Comparison of ENCODE assay signal across 14 cellular contexts in genomic region chr19:12656899-12657571, GRCh38. TPM values are rescaled to one million over a fixed set of nuclear protein-coding genes. Genes with fewer than 3 reads are reported as not detected.
A peak's percentile ranks its signal among the peaks of the same experiment; 100 is the strongest.
DNase-seq lines count a peak whose midpoint lies in the region; ATAC-seq and TF ChIP-seq lines count a peak whose summit lies in the region.
"Had no signal": no experiment of that assay in that cellular context is flagged by ENCODE, and none has a peak within 500 bp of the region (broad histone marks: within the 10 kb centered on the region; RNA-seq: fewer than 3 reads in every experiment).

No MANE protein-coding gene starts in this region.

- POLR2A ChIA-PET in HEK293T (lab: Yijun Ruan, JAX), result no interaction called here

- ATAC-seq in psoas muscle, result peak in 3 of 4 donors; percentile 23 to 33 (median 26)

- in situ Hi-C loops in brain microvascular endothelial cell (cut with HindIII; ENCODE audit: low pct_ligation_motif_present, low sequenced_read_pairs), result no loop called here

- TF ChIP-seq CTCF in brain microvascular endothelial cell (IDR thresholded peaks at IDR 0.05; ENCODE audit: low read depth, low read length, missing control alignments), result peak; percentile 24
- no peak for TF ChIP-seq CTCF in psoas muscle (IDR thresholded peaks at IDR 0.05)

- DNase-seq in activated CD4-positive, alpha-beta T cell treated with anti-CD3 and anti-CD28 coated beads, Interleukin-2, amount 50 U/mL, for 48 hours, result peak; percentile 42 to 46
- DNase-seq in activated CD4-positive, alpha-beta T cell treated with anti-CD3 and anti-CD28 coated beads, Interleukin-2, amount 50 U/mL, for 4 hours, result no peak
- peak; percentile 47 for DNase-seq in HEK293T (ENCODE audit: extremely low spot score)
- DNase-seq in brain microvascular endothelial cell, result no peak
- DNase-seq in psoas muscle, result no peak
- DNase-seq in medulla oblongata (ENCODE audit: extremely low spot score), result no peak
- DNase-seq in SK-N-DZ (ENCODE audit: low spot score), result no peak
- DNase-seq in central memory CD4-positive, alpha-beta T cell, result no peak
- DNase-seq: activated CD4-positive, alpha-beta T cell treated with anti-CD3 and anti-CD28 coated beads, Interleukin-2, amount 50 U/mL, for 1 hour; activated naive CD4-positive, alpha-beta T cell treated with anti-CD3 and anti-CD28 coated beads for 36 hours; heart left ventricle had no signal

- H3K27me3 ChIP-seq in brain microvascular endothelial cell (replicated peaks) (no peaks in the 10 kb centered on the region), psoas muscle (ENCODE audit: insufficient read depth in 3 of 3, low read length in 2 of 3) (no peaks in the 10 kb centered on the region)
- H3K27me3 ChIP-seq: heart left ventricle had no signal

- no peak overlapping the region for H3K27ac ChIP-seq in brain microvascular endothelial cell
- H3K27ac ChIP-seq in psoas muscle, result no peak overlapping the region
- H3K27ac ChIP-seq: heart left ventricle, thoracic aorta had no signal

- no peaks in the 10 kb centered on the region for H3K4me1 ChIP-seq in psoas muscle
- H3K4me1 ChIP-seq: heart left ventricle had no signal

- H3K4me3 ChIP-seq in brain microvascular endothelial cell (ENCODE audit: low read depth, low read length) (no peak overlapping the region), psoas muscle (no peak overlapping the region)
- H3K4me3 ChIP-seq: heart left ventricle, thoracic aorta had no signal

- CTCF ChIA-PET in HEK293T (lab: Yijun Ruan, JAX), result no interaction called here

- 64 to 75% (median 72%) methylated on average over 45 to 50 of the region's 50 CpGs for WGBS in psoas muscle, 3 donors

- intact Hi-C loops in psoas muscle (cut with DNase I), result no loop called here

- H3K36me3 ChIP-seq in brain microvascular endothelial cell (replicated peaks) (peaks cover 25% of the 10 kb centered on the region), psoas muscle (ENCODE audit: insufficient read depth in 1 of 2, low read depth in 1 of 2) (peaks cover 5 to 85% of the 10 kb centered on the region in 2 donors)

- no peaks in the 10 kb centered on the region for H3K9me3 ChIP-seq in psoas muscle
- H3K9me3 ChIP-seq: heart left ventricle, thoracic aorta had no signal

TF ChIP-seq in HEK293T, 16 proteins besides CTCF, POLR2A, EP300 and RAD21:
- TF ChIP-seq FOXM1 (IDR thresholded peaks at IDR 0.05; ENCODE audit: borderline replicate concordance) (no peak), BHLHE40 (IDR thresholded peaks at IDR 0.05; ENCODE audit: borderline replicate concordance) (no peak), FOXA1 (IDR thresholded peaks at IDR 0.05) (no peak), ELF4 (IDR thresholded peaks at IDR 0.05) (no peak), L3MBTL2 (conservative IDR thresholded peaks at IDR 0.05) (no peak), ARNT (IDR thresholded peaks at IDR 0.05) (no peak), SP1 (IDR thresholded peaks at IDR 0.05) (no peak), ZNF384 (IDR thresholded peaks at IDR 0.05) (no peak), CTBP1 (IDR thresholded peaks at IDR 0.05; ENCODE audit: borderline replicate concordance) (no peak), SUZ12 (IDR thresholded peaks at IDR 0.05) (no peak), HDGF (IDR thresholded peaks at IDR 0.05; ENCODE audit: borderline replicate concordance) (no peak), LEF1 (IDR thresholded peaks at IDR 0.05; ENCODE audit: borderline replicate concordance) (no peak), PKNOX1 (IDR thresholded peaks at IDR 0.05) (no peak), NFRKB (IDR thresholded peaks at IDR 0.05) (no peak), TARDBP (IDR thresholded peaks at IDR 0.05) (no peak), FOXK2 (IDR thresholded peaks at IDR 0.05) (no peak)
TF ChIP-seq in HEK293T: peak in this region for 0.

RNA-seq across cellular contexts. Expression of gene MAN2B1, which starts 9.5 kb away (rescaled TPM):
- 10 to 100 TPM; 14.6 to 20.5 (median 16.2) TPM for total RNA-seq in psoas muscle
- 10 to 100 TPM in 2 of 3 donors, 1 to 10 TPM in 1; 9.6 to 17.8 (median 14.1) TPM for polyA plus RNA-seq in psoas muscle
- polyA plus RNA-seq in SK-N-DZ (2014; cell fraction: cytosol; rRNA removed), result 39.2 and 43.2 TPM in 2 replicates
- 30.1 and 57.5 TPM in 2 replicates for polyA plus RNA-seq in SK-N-DZ (2014; cell fraction: nucleus; rRNA removed)

RNA-seq across cellular contexts. Expression of gene WDR83, which starts 9.6 kb away (rescaled TPM):
- total RNA-seq in psoas muscle, result 1 to 10 TPM; 1.8 to 5.8 (median 3.7) TPM
- polyA plus RNA-seq in psoas muscle, result 1 to 10 TPM; 3.8 to 9.1 (median 5.8) TPM
- polyA plus RNA-seq in SK-N-DZ (2014; cell fraction: cytosol; rRNA removed), result 18.4 and 20.2 TPM in 2 replicates
- 17.9 and 23.9 TPM in 2 replicates for polyA plus RNA-seq in SK-N-DZ (2014; cell fraction: nucleus; rRNA removed)

RNA-seq across cellular contexts. Expression of gene DHPS, which starts 24.6 kb away (rescaled TPM):
- total RNA-seq in psoas muscle, result 10 to 100 TPM; 75.6 to 86.7 (median 82.9) TPM
- 10 to 100 TPM; 70.0 to 84.2 (median 83.8) TPM for polyA plus RNA-seq in psoas muscle
- 166 and 216 TPM in 2 replicates for polyA plus RNA-seq in SK-N-DZ (2014; cell fraction: cytosol; rRNA removed)
- 315 and 344 TPM in 2 replicates for polyA plus RNA-seq in SK-N-DZ (2014; cell fraction: nucleus; rRNA removed)

RNA-seq across cellular contexts. Expression of gene GNG14, which starts 30.8 kb away (rescaled TPM):
- total RNA-seq in psoas muscle, result not detected
- polyA plus RNA-seq in psoas muscle, result not detected
- not detected in 2 replicates for polyA plus RNA-seq in SK-N-DZ (2014; cell fraction: cytosol; rRNA removed)
- polyA plus RNA-seq in SK-N-DZ (2014; cell fraction: nucleus; rRNA removed), result not detected in 2 replicates
- total RNA-seq: activated naive CD4-positive, alpha-beta T cell treated with anti-CD3 and anti-CD28 coated beads for 36 hours; heart left ventricle; liver; neural crest cell; thoracic aorta had no signal
- polyA plus RNA-seq: heart left ventricle, liver had no signal

RNA-seq across cellular contexts. Expression of gene FBXW9, which starts 39.4 kb away (rescaled TPM):
- total RNA-seq in psoas muscle, result 1 to 10 TPM; 1.2 to 2.2 (median 1.6) TPM
- polyA plus RNA-seq in psoas muscle, result 1 to 10 TPM; 4.1 to 9.2 (median 4.4) TPM
- 17.4 and 17.8 TPM in 2 replicates for polyA plus RNA-seq in SK-N-DZ (2014; cell fraction: cytosol; rRNA removed)
- 15.1 and 15.9 TPM in 2 replicates for polyA plus RNA-seq in SK-N-DZ (2014; cell fraction: nucleus; rRNA removed)

Comparison
In these comparisons a context has a peak if more than half of its experiments do, and no peak if none do; other contexts are left out.
1. DNase-seq: peak in activated CD4-positive, alpha-beta T cell treated with anti-CD3 and anti-CD28 coated beads, Interleukin-2, amount 50 U/mL, for 48 hours (2 of 2) and HEK293T (single experiment); none in activated CD4-positive, alpha-beta T cell treated with anti-CD3 and anti-CD28 coated beads, Interleukin-2, amount 50 U/mL, for 4 hours (0 of 2), brain microvascular endothelial cell (single experiment), psoas muscle (0 of 2), medulla oblongata (single experiment), SK-N-DZ (single experiment) and central memory CD4-positive, alpha-beta T cell (single experiment).